Comparison of ENCODE assay signal across 1 cellular context in the genomic region with DNA sequence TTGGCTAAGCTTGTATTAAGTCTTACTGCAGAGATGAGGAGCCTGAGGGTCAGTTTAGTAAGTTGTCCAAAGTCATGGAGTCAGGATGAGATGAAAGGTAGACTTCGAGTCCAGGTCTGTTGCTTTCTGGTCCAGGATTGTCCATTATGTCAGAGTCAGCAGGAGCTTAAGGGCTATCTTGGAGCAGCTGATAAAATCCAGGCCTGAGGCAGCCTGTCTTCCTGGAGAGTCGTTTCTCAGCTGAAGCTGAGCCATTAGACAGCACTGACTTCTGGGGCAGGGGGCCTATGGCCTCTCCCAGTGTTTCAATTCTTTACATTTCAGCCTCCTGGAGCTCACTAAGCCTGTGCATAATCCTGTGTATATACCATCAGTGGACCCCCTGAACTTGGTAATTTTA.
TF ChIP-seq lines count a peak whose summit lies in the region.

No MANE protein-coding gene starts in this region.

TF ChIP-seq in GM23338, 12 proteins besides CTCF, POLR2A, EP300 and RAD21:
- TF ChIP-seq, protein P1, sequence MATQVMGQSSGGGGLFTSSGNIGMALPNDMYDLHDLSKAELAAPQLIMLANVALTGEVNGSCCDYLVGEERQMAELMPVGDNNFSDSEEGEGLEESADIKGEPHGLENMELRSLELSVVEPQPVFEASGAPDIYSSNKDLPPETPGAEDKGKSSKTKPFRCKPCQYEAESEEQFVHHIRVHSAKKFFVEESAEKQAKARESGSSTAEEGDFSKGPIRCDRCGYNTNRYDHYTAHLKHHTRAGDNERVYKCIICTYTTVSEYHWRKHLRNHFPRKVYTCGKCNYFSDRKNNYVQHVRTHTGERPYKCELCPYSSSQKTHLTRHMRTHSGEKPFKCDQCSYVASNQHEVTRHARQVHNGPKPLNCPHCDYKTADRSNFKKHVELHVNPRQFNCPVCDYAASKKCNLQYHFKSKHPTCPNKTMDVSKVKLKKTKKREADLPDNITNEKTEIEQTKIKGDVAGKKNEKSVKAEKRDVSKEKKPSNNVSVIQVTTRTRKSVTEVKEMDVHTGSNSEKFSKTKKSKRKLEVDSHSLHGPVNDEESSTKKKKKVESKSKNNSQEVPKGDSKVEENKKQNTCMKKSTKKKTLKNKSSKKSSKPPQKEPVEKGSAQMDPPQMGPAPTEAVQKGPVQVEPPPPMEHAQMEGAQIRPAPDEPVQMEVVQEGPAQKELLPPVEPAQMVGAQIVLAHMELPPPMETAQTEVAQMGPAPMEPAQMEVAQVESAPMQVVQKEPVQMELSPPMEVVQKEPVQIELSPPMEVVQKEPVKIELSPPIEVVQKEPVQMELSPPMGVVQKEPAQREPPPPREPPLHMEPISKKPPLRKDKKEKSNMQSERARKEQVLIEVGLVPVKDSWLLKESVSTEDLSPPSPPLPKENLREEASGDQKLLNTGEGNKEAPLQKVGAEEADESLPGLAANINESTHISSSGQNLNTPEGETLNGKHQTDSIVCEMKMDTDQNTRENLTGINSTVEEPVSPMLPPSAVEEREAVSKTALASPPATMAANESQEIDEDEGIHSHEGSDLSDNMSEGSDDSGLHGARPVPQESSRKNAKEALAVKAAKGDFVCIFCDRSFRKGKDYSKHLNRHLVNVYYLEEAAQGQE (IDR thresholded peaks at IDR 0.05; ENCODE audit: unreplicated experiment) = no peak
- TF ChIP-seq ZNF331 (CRISPR knock-in tag; IDR thresholded peaks at IDR 0.05; ENCODE audit: low read depth) = no peak
- TF ChIP-seq POLR2AphosphoS5 (IDR thresholded peaks at IDR 0.05; ENCODE audit: low read depth) = no peak
- no peak for TF ChIP-seq NANOG (IDR thresholded peaks at IDR 0.05; ENCODE audit: borderline replicate concordance)
- no peak for TF ChIP-seq EZH2 (IDR thresholded peaks at IDR 0.05; ENCODE audit: low read depth, unreplicated experiment)
- no peak for TF ChIP-seq ZNF462 (CRISPR knock-in tag; IDR thresholded peaks at IDR 0.05)
- no peak for TF ChIP-seq CREB1 (CRISPR knock-in tag; IDR thresholded peaks at IDR 0.05; ENCODE audit: low read depth)
- TF ChIP-seq ETS1 (IDR thresholded peaks at IDR 0.05) = no peak
- no peak for TF ChIP-seq JUNB (IDR thresholded peaks at IDR 0.05; ENCODE audit: unreplicated experiment)
- TF ChIP-seq EZH2phosphoT487 (IDR thresholded peaks at IDR 0.05; ENCODE audit: unreplicated experiment) = no peak
- no peak for TF ChIP-seq ZNF114 (CRISPR knock-in tag; IDR thresholded peaks at IDR 0.05)
- no peak for TF ChIP-seq STAT1 (IDR thresholded peaks at IDR 0.05; ENCODE audit: unreplicated experiment)
